Comparison of ENCODE assay signal across 9 cellular contexts in the genomic region with DNA sequence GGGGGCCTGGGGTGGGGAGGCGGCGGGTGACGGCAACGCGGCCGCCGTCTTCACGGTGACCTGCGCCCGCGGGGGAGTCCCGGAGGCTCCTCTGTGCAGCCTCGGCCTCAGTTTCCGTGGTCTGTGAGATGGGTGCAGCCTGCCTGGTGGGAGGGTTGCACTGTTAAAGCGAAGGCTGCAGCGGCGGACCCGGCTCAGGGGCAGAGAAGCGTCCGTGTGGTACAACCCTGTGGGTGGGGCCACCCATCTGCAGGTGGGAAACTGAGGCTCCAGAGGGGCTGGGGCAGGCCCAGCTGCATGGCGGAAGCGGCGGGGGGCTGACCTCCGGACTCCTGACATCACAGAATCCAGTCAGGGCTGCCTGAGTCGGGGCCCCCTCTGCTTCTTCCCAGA. TPM values are rescaled to one million over a fixed set of nuclear protein-coding genes. Genes with fewer than 3 reads are reported as not detected.
DNase-seq lines count a peak whose midpoint lies in the region; ATAC-seq and TF ChIP-seq lines count a peak whose summit lies in the region.
"Had no signal": no experiment of that assay in that cellular context is flagged by ENCODE, and none has a peak within 500 bp of the region (broad histone marks: within the 10 kb centered on the region; RNA-seq: fewer than 3 reads in every experiment).

No MANE protein-coding gene starts in this region.

- H3K27ac Mint-ChIP-seq in T-helper 2 cell treated with Interferon-gamma antibody and Interleukin-4, amounts not matched to agents 5 μg/mL and 100 μg/mL, for 36 hours = no peak overlapping the region
- H3K27ac Mint-ChIP-seq: nephron had no signal

- peaks cover 4% of the 10 kb centered on the region for H3K4me1 Mint-ChIP-seq in T-helper 2 cell treated with Interferon-gamma antibody and Interleukin-4, amounts not matched to agents 5 μg/mL and 100 μg/mL, for 36 hours (ENCODE audit: low read depth)
- H3K4me1 Mint-ChIP-seq: nephron had no signal

- H3K4me3 Mint-ChIP-seq in T-helper 2 cell treated with Interferon-gamma antibody and Interleukin-4, amounts not matched to agents 5 μg/mL and 100 μg/mL, for 36 hours = no peak overlapping the region

- ATAC-seq in PC-3 = no peak
- no peak for ATAC-seq in GM19455 (IDR thresholded peaks at IDR 0.05; ENCODE audit: unreplicated experiment)

- no TSS peak for BruUV-seq in PC-3 (replicated peaks; lab: Mats Ljungman, UMichigan)

- no peak overlapping the region for H2AFZ ChIP-seq in PC-3 (ENCODE audit: low read length)

- POLR2A ChIA-PET in PC-3 (lab: Charles Lee; ENCODE audit: unreplicated experiment) = no interaction called here

- H3K4me3 ChIP-seq in PC-3 (ENCODE audit: low read length) (peak overlapping the region; percentile 55), fibroblast of the aortic adventitia (ENCODE audit: low read depth, low read length) (peak overlapping the region; percentile 51), spleen (peak overlapping the region in 7 of 8 donors; percentile 12 to 72 (median 46))

- no peaks in the 10 kb centered on the region for H3K9me2 ChIP-seq in PC-3 (replicated peaks; ENCODE audit: low read length)

- H3K4me2 ChIP-seq in PC-3 (ENCODE audit: low read length) = peak overlapping the region; percentile 75

- H3K27me3 ChIP-seq in PC-3 (ENCODE audit: low read length) = no peaks in the 10 kb centered on the region
- H3K27me3 ChIP-seq in spleen (replicated peaks in 1 of 7) = peaks cover 0 to 14% (median 0%) of the 10 kb centered on the region in 7 donors

- H3K9me3 Mint-ChIP-seq in T-helper 2 cell treated with Interferon-gamma antibody and Interleukin-4, amounts not matched to agents 5 μg/mL and 100 μg/mL, for 36 hours = no peaks in the 10 kb centered on the region
- H3K9me3 Mint-ChIP-seq: nephron had no signal

- peaks cover 7% of the 10 kb centered on the region for H3K27me3 Mint-ChIP-seq in T-helper 2 cell treated with Interferon-gamma antibody and Interleukin-4, amounts not matched to agents 5 μg/mL and 100 μg/mL, for 36 hours (ENCODE audit: low read depth)

- H3K9me3 ChIP-seq in ES-I3 (ENCODE audit: control insufficient read depth, insufficient read depth, low read length) (no peaks in the 10 kb centered on the region), PC-3 (ENCODE audit: low read length) (no peaks in the 10 kb centered on the region), spleen (no peaks in the 10 kb centered on the region)

- TF ChIP-seq CTCF in PC-3 (conservative IDR thresholded peaks at IDR 0.05; ENCODE audit: low read depth, low read length) = no peak
- no peak for TF ChIP-seq CTCF in fibroblast of the aortic adventitia (IDR thresholded peaks at IDR 0.05; ENCODE audit: insufficient read depth, low read length)
- TF ChIP-seq CTCF in spleen (IDR thresholded peaks at IDR 0.05 in 8 of 11, conservative IDR thresholded peaks at IDR 0.05 in 3 of 11) = no peak

- H3K9ac ChIP-seq in ES-I3 (ENCODE audit: low read depth, low read length) = peak overlapping the region; percentile 30; the same call in 1 of the 2 replicates
- H3K9ac ChIP-seq in PC-3 (ENCODE audit: low read length) = no peak overlapping the region

- no peak for TF ChIP-seq POLR2A in spleen (IDR thresholded peaks at IDR 0.05)

- intact Hi-C loops in PC-3 (cut with micrococcal nuclease) = no loop called here
- intact Hi-C loops in spleen (cut with DNase I; ENCODE audit: low total_unique reads) = no loop called here

- H3K4me1 ChIP-seq in ES-I3 (ENCODE audit: insufficient read depth, low read length) = no peaks in the 10 kb centered on the region
- H3K4me1 ChIP-seq in PC-3 (ENCODE audit: insufficient read depth, low read length) = no peaks in the 10 kb centered on the region
- peaks cover 9 to 29% (median 18%) of the 10 kb centered on the region in 6 donors for H3K4me1 ChIP-seq in spleen

- no peaks in the 10 kb centered on the region for H3F3A ChIP-seq in PC-3 (ENCODE audit: low read length, unreplicated experiment)

- DNase-seq in PC-3 (no peak), fibroblast of the aortic adventitia (ENCODE audit: low read depth) (no peak), spleen (no peak), mucosa of gallbladder (ENCODE audit: low spot score) (no peak)
- DNase-seq in T-helper 2 cell treated with Interferon-gamma antibody and Interleukin-4, amounts not matched to agents 5 μg/mL and 100 μg/mL, for 36 hours (ENCODE audit: low spot score) = no peak
- DNase-seq in effector CD8-positive, alpha-beta T cell (lab: John Stamatoyannopoulos, UW) = no peak

- no peaks in the 10 kb centered on the region for H3K79me2 ChIP-seq in PC-3 (ENCODE audit: low read length)

- H3K36me3 ChIP-seq in ES-I3 (ENCODE audit: insufficient read depth, low read length) = no peaks in the 10 kb centered on the region
- no peaks in the 10 kb centered on the region for H3K36me3 ChIP-seq in PC-3 (ENCODE audit: low read depth, low read length)
- H3K36me3 ChIP-seq in spleen = peaks cover 0 to 22% (median 7%) of the 10 kb centered on the region in 6 donors

- H3K36me3 Mint-ChIP-seq in T-helper 2 cell treated with Interferon-gamma antibody and Interleukin-4, amounts not matched to agents 5 μg/mL and 100 μg/mL, for 36 hours (ENCODE audit: low read depth) = peaks cover 3% of the 10 kb centered on the region

- H3K27ac ChIP-seq in PC-3 (ENCODE audit: low read length) = no peak overlapping the region
- peak overlapping the region in 3 of 8 donors; percentile 16 to 32 (median 31) for H3K27ac ChIP-seq in spleen

- CTCF ChIA-PET in PC-3 (lab: Charles Lee) = no interaction called here

- no peaks in the 10 kb centered on the region for H4K20me1 ChIP-seq in PC-3 (ENCODE audit: low read length)

- 38 to 67% (median 40%) methylated on average over 1 to 25 of the region's 25 CpGs for WGBS in spleen, 5 donors

RNA-seq across cellular contexts. Expression of a gene that starts 0.5 kb away (rescaled TPM):
- 0.81 and 1.3 TPM in 2 replicates for total RNA-seq in PC-3 (2014; rRNA removed)
- 0.27 TPM in 1 of 2 replicates, not detected in the other for total RNA-seq in fibroblast of the aortic adventitia (ENCODE audit: low replicate concordance)
- total RNA-seq in spleen = under 1 TPM in 2 of 7 donors, not detected in 5; 0.27 to 0.61 TPM
- under 1 TPM in 2 of 3 donors, not detected in 1; 0.10 to 0.20 TPM for polyA plus RNA-seq in spleen
- total RNA-seq in mucosa of gallbladder = 0.17 TPM

RNA-seq across cellular contexts. Expression of a gene that starts 6.8 kb away (rescaled TPM):
- total RNA-seq in PC-3 (2014; rRNA removed) (60.5 and 80.6 TPM in 2 replicates), fibroblast of the aortic adventitia (ENCODE audit: low replicate concordance) (13.5 and 22.0 TPM in 2 replicates), spleen (10 to 100 TPM; 28.6 to 55.6 (median 49.7) TPM), mucosa of gallbladder (56.0 TPM)
- polyA plus RNA-seq in spleen = 100 to 1,000 TPM in 2 of 3 donors, 10 to 100 TPM in 1; 67.8 to 105 (median 102) TPM

RNA-seq across cellular contexts. Expression of a gene that starts 22.9 kb away (rescaled TPM):
- total RNA-seq in PC-3 (2014; rRNA removed) = 86.4 and 89.2 TPM in 2 replicates
- total RNA-seq in fibroblast of the aortic adventitia (ENCODE audit: low replicate concordance) = 24.5 and 28.9 TPM in 2 replicates
- 10 to 100 TPM; 49.2 to 95.1 (median 57.7) TPM for total RNA-seq in spleen
- polyA plus RNA-seq in spleen = 10 to 100 TPM; 38.1 to 55.3 (median 45.0) TPM
- 34.8 TPM for total RNA-seq in mucosa of gallbladder

RNA-seq across cellular contexts. Expression of a gene that starts 36.0 kb away (rescaled TPM):
- total RNA-seq in PC-3 (2014; rRNA removed) = 49.9 and 53.3 TPM in 2 replicates
- total RNA-seq in fibroblast of the aortic adventitia (ENCODE audit: low replicate concordance) = 14.8 and 148 TPM in 2 replicates
- 10 to 100 TPM; 11.5 to 43.4 (median 16.6) TPM for total RNA-seq in spleen
- polyA plus RNA-seq in spleen = 10 to 100 TPM in 2 of 3 donors, 1 to 10 TPM in 1; 5.6 to 31.2 (median 10.9) TPM
- total RNA-seq in mucosa of gallbladder = 39.1 TPM

RNA-seq across cellular contexts. Expression of a gene that starts 50.5 kb away (rescaled TPM):
- total RNA-seq in PC-3 (2014; rRNA removed) = 0.04 and 0.46 TPM in 2 replicates
- total RNA-seq in fibroblast of the aortic adventitia (ENCODE audit: low replicate concordance) = 0.08 and 0.63 TPM in 2 replicates
- 1 to 10 TPM in 1 of 7 donors, under 1 TPM in 4, not detected in 2; 0.19 to 1.1 (median 0.54) TPM for total RNA-seq in spleen
- polyA plus RNA-seq in spleen = under 1 TPM; 0.09 to 0.19 (median 0.11) TPM
- total RNA-seq in mucosa of gallbladder = 0.40 TPM
